In genomic region chr3:111810909-111811308, GRCh38 we compare ENCODE assay signal across 16 cellular contexts. TPM values are rescaled to one million over a fixed set of nuclear protein-coding genes. Genes with fewer than 3 reads are reported as not detected.
A peak's percentile ranks its signal among the peaks of the same experiment; 100 is the strongest.
DNase-seq lines count a peak whose midpoint lies in the region; ATAC-seq and TF ChIP-seq lines count a peak whose summit lies in the region.
"Had no signal": no experiment of that assay in that cellular context is flagged by ENCODE, and none has a peak within 500 bp of the region (broad histone marks: within the 10 kb centered on the region; RNA-seq: fewer than 3 reads in every experiment).

No MANE protein-coding gene starts in this region.

- H3K4me3 ChIP-seq in BJ (ENCODE audit: low read depth, low read length) (no peak overlapping the region), PC-3 (ENCODE audit: low read length) (peak overlapping the region; percentile 29; the same call in 1 of the 2 replicates), epithelial cell of proximal tubule (ENCODE audit: low read depth, low read length) (no peak overlapping the region), osteoblast (ENCODE audit: insufficient read depth, low read length) (no peak overlapping the region)
- H3K4me3 ChIP-seq: ascending aorta, upper lobe of right lung had no signal

- H3K4me2 ChIP-seq in PC-3 (ENCODE audit: low read length) (peak overlapping the region; percentile 72), osteoblast (ENCODE audit: insufficient read depth, low read length) (peak overlapping the region; percentile 35)

- ATAC-seq in PC-3 = peak; percentile 80
- no peak for ATAC-seq in HG03354 (IDR thresholded peaks at IDR 0.05; ENCODE audit: poor library complexity, severe bottlenecking, unreplicated experiment)
- ATAC-seq: upper lobe of right lung had no signal

- H3K27me3 ChIP-seq in BJ (ENCODE audit: control insufficient read depth, insufficient read depth, low read length) = no peaks in the 10 kb centered on the region
- no peaks in the 10 kb centered on the region for H3K27me3 ChIP-seq in PC-3 (ENCODE audit: low read length)
- no peaks in the 10 kb centered on the region for H3K27me3 ChIP-seq in osteoblast (ENCODE audit: insufficient read depth, low read length)
- H3K27me3 ChIP-seq: ascending aorta, upper lobe of right lung had no signal

- TF ChIP-seq CTCF in BJ (IDR thresholded peaks at IDR 0.05; ENCODE audit: insufficient read depth, low read depth, low read length) (no peak), PC-3 (conservative IDR thresholded peaks at IDR 0.05; ENCODE audit: low read depth, low read length) (no peak), epithelial cell of proximal tubule (conservative IDR thresholded peaks at IDR 0.05; ENCODE audit: low read depth, low read length) (no peak), osteoblast (IDR thresholded peaks at IDR 0.05; ENCODE audit: extremely low read depth, low read depth, low read length) (no peak), GM10248 (IDR thresholded peaks at IDR 0.05; ENCODE audit: control extremely low read depth, extremely low read depth, low read depth, missing control alignments) (no peak)

- H3K9me2 ChIP-seq in PC-3 (replicated peaks; ENCODE audit: low read length) = no peaks in the 10 kb centered on the region

- no peaks in the 10 kb centered on the region for H3K9me3 ChIP-seq in PC-3 (ENCODE audit: low read length)
- H3K9me3 ChIP-seq in osteoblast (ENCODE audit: low read depth, low read length) = no peaks in the 10 kb centered on the region
- H3K9me3 ChIP-seq: ascending aorta, upper lobe of right lung had no signal

- no peak overlapping the region for H2AFZ ChIP-seq in PC-3 (ENCODE audit: low read length)
- H2AFZ ChIP-seq in osteoblast (ENCODE audit: low read length) = no peak overlapping the region

- H3K79me2 ChIP-seq in PC-3 (ENCODE audit: low read length) (no peaks in the 10 kb centered on the region), osteoblast (ENCODE audit: insufficient read depth, low read length) (no peaks in the 10 kb centered on the region)

- intact Hi-C loops in PC-3 (cut with micrococcal nuclease) = loop anchor here (1.0 kb wide), 2 partner anchors 35 to 40 kb away; no protein-coding TSS in a partner anchor

- DNase-seq in BJ (ENCODE audit: low read depth) = peak; percentile 86
- DNase-seq in PC-3 = peak; percentile 98
- DNase-seq in epithelial cell of proximal tubule (ENCODE audit: low read depth) = peak; percentile 77
- no peak for DNase-seq in osteoblast (ENCODE audit: insufficient read length, low spot score, missing footprints)
- DNase-seq in GM10248 (ENCODE audit: extremely low spot score) = no peak
- no peak for DNase-seq in NCI-H146 treated with DMSO at 0.1 percent for 48 hours (lab: John Stamatoyannopoulos, UW; ENCODE audit: unreplicated experiment)
- DNase-seq in NCI-H1417 (lab: John Stamatoyannopoulos, UW) = no peak
- DNase-seq: activated CD4-positive, CD25-positive, alpha-beta regulatory T cell; CD4-positive, CD25-positive, alpha-beta regulatory T cell; immature natural killer cell; KBM-7; naive B cell; NCI-H2171; upper lobe of right lung had no signal

- no peaks in the 10 kb centered on the region for H4K20me1 ChIP-seq in PC-3 (ENCODE audit: low read length)
- no peaks in the 10 kb centered on the region for H4K20me1 ChIP-seq in osteoblast (ENCODE audit: insufficient read depth, low read length)

- CTCF ChIA-PET in BJ (lab: Yijun Ruan, JAX) (no interaction called here), PC-3 (lab: Charles Lee) (interaction anchor here (1.7 kb wide), 1 partner anchor 49 kb away, joined by 5 read pairs; no protein-coding TSS in a partner anchor), GM10248 (lab: Yijun Ruan, JAX) (interaction anchor here (1.6 to 1.9 kb wide), 2 partner anchors 11 to 17 kb away, joined by 4 to 6 read pairs; no protein-coding TSS in a partner anchor)

- no peaks in the 10 kb centered on the region for H3F3A ChIP-seq in PC-3 (ENCODE audit: low read length, unreplicated experiment)

- POLR2A ChIA-PET in BJ (lab: Charles Lee) (no interaction called here), PC-3 (lab: Charles Lee; ENCODE audit: unreplicated experiment) (interaction anchor here (0.6 kb wide), 2 partner anchors 50 to 71 kb away, joined by 3 to 15 read pairs; no protein-coding TSS in a partner anchor), GM10248 (lab: Yijun Ruan, JAX) (no interaction called here)

- H3K36me3 ChIP-seq in BJ (ENCODE audit: control insufficient read depth, insufficient read depth, low read length) = no peaks in the 10 kb centered on the region
- H3K36me3 ChIP-seq in PC-3 (ENCODE audit: low read depth, low read length) = no peaks in the 10 kb centered on the region
- H3K36me3 ChIP-seq in osteoblast (ENCODE audit: insufficient read depth, low read length) = no peaks in the 10 kb centered on the region
- H3K36me3 ChIP-seq: ascending aorta, upper lobe of right lung had no signal

- H3K27ac ChIP-seq in PC-3 (ENCODE audit: low read length) (peak overlapping the region; percentile 85), osteoblast (ENCODE audit: low read depth, low read length) (peak overlapping the region; percentile 71)
- H3K27ac ChIP-seq: ascending aorta, upper lobe of right lung had no signal

- H3K9ac ChIP-seq in PC-3 (ENCODE audit: low read length) = peak overlapping the region; percentile 35

- H3K4me1 ChIP-seq in PC-3 (ENCODE audit: insufficient read depth, low read length) = peaks cover 55% of the 10 kb centered on the region
- H3K4me1 ChIP-seq in osteoblast (ENCODE audit: insufficient read depth, low read length) = peaks cover 51% of the 10 kb centered on the region
- H3K4me1 ChIP-seq: upper lobe of right lung had no signal

- BruUV-seq in PC-3 (replicated peaks; lab: Mats Ljungman, UMichigan) = no TSS peak

RNA-seq across cellular contexts. Expression of gene PHLDB2, which starts 48.2 kb away (rescaled TPM):
- polyA plus RNA-seq in BJ (2011; rRNA removed) = 44.7 and 56.7 TPM in 2 replicates
- 102 and 109 TPM in 2 replicates for polyA minus RNA-seq in BJ (2011; rRNA and poly(A)+ RNA removed)
- total RNA-seq in PC-3 (2014; rRNA removed) (90.1 and 104 TPM in 2 replicates), epithelial cell of proximal tubule (36.9 and 37.5 TPM in 2 replicates), osteoblast (96.4 and 107 TPM in 2 replicates)

Comparison
In these comparisons a context has a peak if more than half of its experiments do, and no peak if none do; other contexts are left out.
1. DNase-seq: peak in BJ (single experiment), PC-3 (single experiment) and epithelial cell of proximal tubule (single experiment); none in osteoblast (single experiment), GM10248 (single experiment), NCI-H146 treated with DMSO at 0.1 percent for 48 hours (single experiment) and NCI-H1417 (0 of 3).